10 cellular contexts compared by ENCODE assay signal in genomic region chr9:70079364-70080103, GRCh38. TPM values are rescaled to one million over a fixed set of nuclear protein-coding genes. Genes with fewer than 3 reads are reported as not detected.
A peak's percentile ranks its signal among the peaks of the same experiment; 100 is the strongest.
DNase-seq lines count a peak whose midpoint lies in the region; ATAC-seq, FAIRE-seq and TF ChIP-seq lines count a peak whose summit lies in the region.
"Had no signal": no experiment of that assay in that cellular context is flagged by ENCODE, and none has a peak within 500 bp of the region (broad histone marks: within the 10 kb centered on the region; RNA-seq: fewer than 3 reads in every experiment).

No MANE protein-coding gene starts in this region.

- no peak overlapping the region for H3K4me3 Mint-ChIP-seq in activated naive CD8-positive, alpha-beta T cell treated with anti-CD3 and anti-CD28 coated beads for 36 hours
- H3K4me3 Mint-ChIP-seq: neural crest cell had no signal

- no peaks in the 10 kb centered on the region for H3K9me3 Mint-ChIP-seq in activated naive CD8-positive, alpha-beta T cell treated with anti-CD3 and anti-CD28 coated beads for 36 hours
- H3K9me3 Mint-ChIP-seq: brain, neural crest cell had no signal

- FAIRE-seq in bronchial epithelial cell (lab: Jason Lieb, UNC): peak; percentile 58

- H3K36me3 ChIP-seq in bronchial epithelial cell (ENCODE audit: control insufficient read depth, insufficient read depth, low read length): no peaks in the 10 kb centered on the region

- H3K4me1 Mint-ChIP-seq in activated naive CD8-positive, alpha-beta T cell treated with anti-CD3 and anti-CD28 coated beads for 36 hours: peaks cover 4% of the 10 kb centered on the region

- DNase-seq in GM03348 (ENCODE audit: low spot score) (peak; percentile 43), NCI-H2029 (lab: John Stamatoyannopoulos, UW) (peak; percentile 53), bronchial epithelial cell (ENCODE audit: low read depth) (peak; percentile 81), renal cortical epithelial cell (ENCODE audit: low read depth) (peak; percentile 58)
- DNase-seq in stimulated activated CD4-positive, alpha-beta T cell treated with anti-CD3 and anti-CD28 coated beads, Interleukin-4, amount 100 ng/mL, for 4 hours: no peak
- no peak for DNase-seq in activated naive CD8-positive, alpha-beta T cell treated with anti-CD3 and anti-CD28 coated beads for 36 hours

- TF ChIP-seq CTCF in bronchial epithelial cell (IDR thresholded peaks at IDR 0.05; ENCODE audit: insufficient read depth, low read length, severe bottlenecking): no peak

- no peak overlapping the region for H3K27ac Mint-ChIP-seq in activated naive CD8-positive, alpha-beta T cell treated with anti-CD3 and anti-CD28 coated beads for 36 hours

- H3K27me3 Mint-ChIP-seq in activated naive CD8-positive, alpha-beta T cell treated with anti-CD3 and anti-CD28 coated beads for 36 hours: peaks cover 18% of the 10 kb centered on the region
- H3K27me3 Mint-ChIP-seq: brain had no signal

- H3K4me3 ChIP-seq in bronchial epithelial cell (ENCODE audit: low read depth, low read length): no peak overlapping the region

- no peaks in the 10 kb centered on the region for H3K27me3 ChIP-seq in bronchial epithelial cell (ENCODE audit: control insufficient read depth, insufficient read depth, low read length)

- ATAC-seq in GM21360 (IDR thresholded peaks at IDR 0.05; ENCODE audit: unreplicated experiment) (no peak), GM18517 (IDR thresholded peaks at IDR 0.05; ENCODE audit: unreplicated experiment) (no peak)

- H3K36me3 Mint-ChIP-seq in activated naive CD8-positive, alpha-beta T cell treated with anti-CD3 and anti-CD28 coated beads for 36 hours: no peaks in the 10 kb centered on the region
- H3K36me3 Mint-ChIP-seq: brain had no signal

RNA-seq across cellular contexts. Expression of gene MAMDC2, which starts 35.9 kb away (rescaled TPM):
- total RNA-seq in bronchial epithelial cell: 0.26 and 0.53 TPM in 2 replicates
- total RNA-seq in renal cortical epithelial cell: 32.9 and 39.1 TPM in 2 replicates
- not detected for total RNA-seq in activated naive CD8-positive, alpha-beta T cell treated with anti-CD3 and anti-CD28 coated beads for 36 hours

Comparison
In these comparisons a context has a peak if more than half of its experiments do, and no peak if none do; other contexts are left out.
1. DNase-seq: peak in GM03348 (single experiment), NCI-H2029 (single experiment), bronchial epithelial cell (single experiment) and renal cortical epithelial cell (single experiment); none in stimulated activated CD4-positive, alpha-beta T cell treated with anti-CD3 and anti-CD28 coated beads, Interleukin-4, amount 100 ng/mL, for 4 hours (0 of 2) and activated naive CD8-positive, alpha-beta T cell treated with anti-CD3 and anti-CD28 coated beads for 36 hours (single experiment).
2. RNA of gene MAMDC2, which starts 35.9 kb away (total RNA-seq): 32.9 to 39.1 TPM in renal cortical epithelial cell; 0.26 to 0.53 TPM in bronchial epithelial cell and not detected in activated naive CD8-positive, alpha-beta T cell treated with anti-CD3 and anti-CD28 coated beads for 36 hours; every median in the first group is over 10 times any median in the second.